Comparison of ENCODE assay signal across 1 cellular context in the genomic region with DNA sequence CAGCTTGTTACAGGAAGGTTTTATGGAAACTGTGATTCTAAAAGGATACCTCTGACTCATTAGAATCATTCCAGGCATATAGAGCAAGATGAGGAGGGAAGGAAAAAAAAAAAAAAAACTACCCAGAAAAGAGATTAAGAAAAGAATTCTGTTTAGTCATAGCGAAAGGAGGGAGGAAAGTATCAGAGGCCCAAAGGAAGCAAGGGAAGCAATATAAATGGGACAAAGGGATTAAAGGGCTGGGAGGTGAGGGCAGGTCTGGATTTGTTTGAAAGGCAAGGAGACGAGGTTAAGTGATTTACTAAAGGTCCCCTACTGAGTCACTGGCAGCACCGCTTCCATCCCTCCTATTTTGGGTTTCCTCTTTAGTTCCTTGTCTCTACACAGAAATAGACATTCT.
TF ChIP-seq lines count a peak whose summit lies in the region.

No MANE protein-coding gene starts in this region.

TF ChIP-seq in WTC11, 78 proteins besides CTCF, POLR2A, EP300 and RAD21 (continued from another document):
- TF ChIP-seq, protein P1, sequence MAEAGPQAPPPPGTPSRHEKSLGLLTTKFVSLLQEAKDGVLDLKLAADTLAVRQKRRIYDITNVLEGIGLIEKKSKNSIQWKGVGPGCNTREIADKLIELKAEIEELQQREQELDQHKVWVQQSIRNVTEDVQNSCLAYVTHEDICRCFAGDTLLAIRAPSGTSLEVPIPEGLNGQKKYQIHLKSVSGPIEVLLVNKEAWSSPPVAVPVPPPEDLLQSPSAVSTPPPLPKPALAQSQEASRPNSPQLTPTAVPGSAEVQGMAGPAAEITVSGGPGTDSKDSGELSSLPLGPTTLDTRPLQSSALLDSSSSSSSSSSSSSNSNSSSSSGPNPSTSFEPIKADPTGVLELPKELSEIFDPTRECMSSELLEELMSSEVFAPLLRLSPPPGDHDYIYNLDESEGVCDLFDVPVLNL (CRISPR knock-in tag; IDR thresholded peaks at IDR 0.05; ENCODE audit: borderline replicate concordance, low read depth): no peak
- TF ChIP-seq, protein P2, sequence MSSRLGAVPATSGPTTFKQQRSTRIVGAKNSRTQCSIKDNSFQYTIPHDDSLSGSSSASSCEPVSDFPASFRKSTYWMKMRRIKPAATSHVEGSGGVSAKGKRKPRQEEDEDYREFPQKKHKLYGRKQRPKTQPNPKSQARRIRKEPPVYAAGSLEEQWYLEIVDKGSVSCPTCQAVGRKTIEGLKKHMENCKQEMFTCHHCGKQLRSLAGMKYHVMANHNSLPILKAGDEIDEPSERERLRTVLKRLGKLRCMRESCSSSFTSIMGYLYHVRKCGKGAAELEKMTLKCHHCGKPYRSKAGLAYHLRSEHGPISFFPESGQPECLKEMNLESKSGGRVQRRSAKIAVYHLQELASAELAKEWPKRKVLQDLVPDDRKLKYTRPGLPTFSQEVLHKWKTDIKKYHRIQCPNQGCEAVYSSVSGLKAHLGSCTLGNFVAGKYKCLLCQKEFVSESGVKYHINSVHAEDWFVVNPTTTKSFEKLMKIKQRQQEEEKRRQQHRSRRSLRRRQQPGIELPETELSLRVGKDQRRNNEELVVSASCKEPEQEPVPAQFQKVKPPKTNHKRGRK (CRISPR knock-in tag; IDR thresholded peaks at IDR 0.05; ENCODE audit: borderline replicate concordance): no peak
- TF ChIP-seq, protein P3, sequence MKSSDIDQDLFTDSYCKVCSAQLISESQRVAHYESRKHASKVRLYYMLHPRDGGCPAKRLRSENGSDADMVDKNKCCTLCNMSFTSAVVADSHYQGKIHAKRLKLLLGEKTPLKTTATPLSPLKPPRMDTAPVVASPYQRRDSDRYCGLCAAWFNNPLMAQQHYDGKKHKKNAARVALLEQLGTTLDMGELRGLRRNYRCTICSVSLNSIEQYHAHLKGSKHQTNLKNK (CRISPR knock-in tag; IDR thresholded peaks at IDR 0.05): no peak
- TF ChIP-seq GRHL2 (CRISPR knock-in tag; IDR thresholded peaks at IDR 0.05; ENCODE audit: insufficient replicate concordance, severe bottlenecking): no peak
- TF ChIP-seq FOXK1 (CRISPR knock-in tag; IDR thresholded peaks at IDR 0.05): no peak
- no peak for TF ChIP-seq ZNF396 (CRISPR knock-in tag; IDR thresholded peaks at IDR 0.05; ENCODE audit: borderline replicate concordance)
- TF ChIP-seq EMX1 (CRISPR knock-in tag; IDR thresholded peaks at IDR 0.05): no peak
- no peak for TF ChIP-seq ETV6 (CRISPR knock-in tag; IDR thresholded peaks at IDR 0.05)
- TF ChIP-seq TP53 (CRISPR knock-in tag; IDR thresholded peaks at IDR 0.05): no peak
